Comparison of ENCODE assay signal across 1 cellular context in genomic region chr9:88949961-88950340, GRCh38.
TF ChIP-seq lines count a peak whose summit lies in the region.

No MANE protein-coding gene starts in this region.

TF ChIP-seq in HepG2, 621 proteins besides CTCF, POLR2A, EP300 and RAD21 (continued from another document):
- TF ChIP-seq AHDC1 (CRISPR knock-in tag; IDR thresholded peaks at IDR 0.05; ENCODE audit: borderline replicate concordance) (no peak), CCAR2 (optimal IDR thresholded peaks at IDR 0.05; ENCODE audit: low read depth, low read length) (no peak), PAXIP1 (CRISPR knock-in tag; conservative IDR thresholded peaks at IDR 0.05) (no peak), KLF13 (CRISPR knock-in tag; IDR thresholded peaks at IDR 0.05) (no peak), PRDM4 (CRISPR knock-in tag; IDR thresholded peaks at IDR 0.05; ENCODE audit: borderline replicate concordance) (no peak), ZNF777 (CRISPR knock-in tag; IDR thresholded peaks at IDR 0.05) (no peak), TEF (CRISPR knock-in tag; IDR thresholded peaks at IDR 0.05) (no peak), ZSCAN20 (CRISPR knock-in tag; IDR thresholded peaks at IDR 0.05; ENCODE audit: borderline replicate concordance) (no peak), PHF20 (CRISPR knock-in tag; IDR thresholded peaks at IDR 0.05) (no peak), U2AF1 (optimal IDR thresholded peaks at IDR 0.05; ENCODE audit: low read depth, low read length) (no peak), KAT7 (CRISPR knock-in tag; IDR thresholded peaks at IDR 0.05; ENCODE audit: borderline replicate concordance) (no peak), ZFP1 (CRISPR knock-in tag; IDR thresholded peaks at IDR 0.05) (no peak), ZFAT (CRISPR knock-in tag; conservative IDR thresholded peaks at IDR 0.05) (no peak), FOXP1 (IDR thresholded peaks at IDR 0.05) (no peak), FOXP1 (CRISPR knock-in tag; IDR thresholded peaks at IDR 0.05) (no peak), ZFP91 (CRISPR knock-in tag; IDR thresholded peaks at IDR 0.05; ENCODE audit: borderline replicate concordance) (no peak), ZNF451 (CRISPR knock-in tag; IDR thresholded peaks at IDR 0.05) (no peak)
